28 cellular contexts compared by ENCODE assay signal in genomic region chr13:29750178-29750530, GRCh38.
"Had no signal": no experiment of that assay in that cellular context is flagged by ENCODE, and none has a peak within 500 bp of the region (broad histone marks: within the 10 kb centered on the region; RNA-seq: fewer than 3 reads in every experiment).

No MANE protein-coding gene starts in this region.

- H3K79me2 ChIP-seq: parathyroid adenoma had no signal

- H3K27ac ChIP-seq: coronary artery, dorsolateral prefrontal cortex, gastrocnemius medialis, left ventricle myocardium inferior, parathyroid adenoma, psoas muscle, sigmoid colon, tibial artery had no signal

- H3K9ac ChIP-seq: parathyroid adenoma had no signal

- DNase-seq: activated CD4-positive, alpha-beta T cell treated with anti-CD3 and anti-CD28 coated beads for 1 hour; activated CD8-positive, alpha-beta memory T cell treated with anti-CD3 and anti-CD28 coated beads, Interleukin-2, amount 10 ng/mL, durations not matched to agents 7 days and 5 days; activated CD8-positive, alpha-beta T cell treated with anti-CD3 and anti-CD28 coated beads, Interleukin-2, amount 10 ng/mL, durations not matched to agents 7 days and 5 days; activated naive CD4-positive, alpha-beta T cell; activated T-cell treated with anti-CD3 and anti-CD28 coated beads for 4 hours; dorsolateral prefrontal cortex; effector memory CD4-positive, alpha-beta T cell; erythroblast; gastrocnemius medialis; glutamatergic neuron; left ventricle myocardium inferior; naive B cell; nephron progenitor cell; sigmoid colon; small intestine; stimulated activated CD4-positive, alpha-beta T cell treated with anti-CD3 and anti-CD28 coated beads, Interleukin-4, amount 100 ng/mL, for 24 hours; stimulated activated naive CD8-positive, alpha-beta T cell treated with anti-CD3 and anti-CD28 coated beads, Interleukin-15, amount 100 ng/mL, for 72 hours; T-helper 2 cell; tibial artery had no signal

- H3K9me3 ChIP-seq: gastrocnemius medialis, left ventricle myocardium inferior, psoas muscle, sigmoid colon, tibial artery had no signal

- H2AFZ ChIP-seq: parathyroid adenoma had no signal

- H3K9me3 Mint-ChIP-seq: activated naive CD4-positive, alpha-beta T cell treated with anti-CD3 and anti-CD28 coated beads, Interleukin-2, amount 50 U/mL, for 72 hours; activated T-cell treated with anti-CD3 and anti-CD28 coated beads, Interleukin-2, amount 50 U/mL, for 72 hours; mesothelial cell of epicardium; naive B cell; nephron progenitor cell; stimulated activated effector memory CD8-positive, alpha-beta T cell treated with anti-CD3 and anti-CD28 coated beads, Interleukin-12 subunit alpha, Interleukin-12 subunit beta, amount 100 ng/mL, for 72 hours; stimulated activated naive CD8-positive, alpha-beta T cell treated with anti-CD3 and anti-CD28 coated beads, Interleukin-15, amount 100 ng/mL, for 72 hours had no signal

- H3K4me1 ChIP-seq: gastrocnemius medialis, left ventricle myocardium inferior, parathyroid adenoma, psoas muscle had no signal

- H3K36me3 Mint-ChIP-seq: activated CD8-positive, alpha-beta memory T cell treated with anti-CD3 and anti-CD28 coated beads, Interleukin-2, amount 10 ng/mL, durations not matched to agents 7 days and 5 days; activated naive CD4-positive, alpha-beta T cell treated with anti-CD3 and anti-CD28 coated beads, Interleukin-2, amount 50 U/mL, for 72 hours; mesothelial cell of epicardium; naive B cell; stimulated activated effector memory CD8-positive, alpha-beta T cell treated with anti-CD3 and anti-CD28 coated beads, Interleukin-12 subunit alpha, Interleukin-12 subunit beta, amount 100 ng/mL, for 72 hours had no signal

- H3K27me3 ChIP-seq: dorsolateral prefrontal cortex, gastrocnemius medialis, sigmoid colon, tibial artery had no signal

- ATAC-seq: activated CD8-positive, alpha-beta memory T cell treated with anti-CD3 and anti-CD28 coated beads, Interleukin-2, amount 10 ng/mL, durations not matched to agents 7 days and 5 days; activated CD8-positive, alpha-beta T cell treated with anti-CD3 and anti-CD28 coated beads, Interleukin-2, amount 10 ng/mL, durations not matched to agents 7 days and 5 days; activated naive CD4-positive, alpha-beta T cell treated with anti-CD3 and anti-CD28 coated beads, Interleukin-2, amount 50 U/mL, for 72 hours; gastrocnemius medialis; psoas muscle; stimulated activated naive CD8-positive, alpha-beta T cell treated with anti-CD3 and anti-CD28 coated beads, Interleukin-15, amount 100 ng/mL, for 72 hours had no signal

- H3K4me1 Mint-ChIP-seq: activated CD8-positive, alpha-beta memory T cell treated with anti-CD3 and anti-CD28 coated beads, Interleukin-2, amount 10 ng/mL, durations not matched to agents 7 days and 5 days had no signal

- H3K4me3 ChIP-seq: coronary artery, dorsolateral prefrontal cortex, gastrocnemius medialis, left ventricle myocardium inferior, lung, psoas muscle, sigmoid colon, tibial artery had no signal

- FAIRE-seq: islet of Langerhans, small intestine had no signal

- H3K36me3 ChIP-seq: gastrocnemius medialis, left ventricle myocardium inferior, sigmoid colon, tibial artery had no signal

- H3K4me3 Mint-ChIP-seq: activated CD8-positive, alpha-beta memory T cell treated with anti-CD3 and anti-CD28 coated beads, Interleukin-2, amount 10 ng/mL, durations not matched to agents 7 days and 5 days; activated CD8-positive, alpha-beta T cell treated with anti-CD3 and anti-CD28 coated beads, Interleukin-2, amount 10 ng/mL, durations not matched to agents 7 days and 5 days; activated T-cell treated with anti-CD3 and anti-CD28 coated beads, Interleukin-2, amount 50 U/mL, for 72 hours; mesothelial cell of epicardium; naive B cell; nephron progenitor cell; stimulated activated effector memory CD8-positive, alpha-beta T cell treated with anti-CD3 and anti-CD28 coated beads, Interleukin-12 subunit alpha, Interleukin-12 subunit beta, amount 100 ng/mL, for 72 hours; stimulated activated naive CD8-positive, alpha-beta T cell treated with anti-CD3 and anti-CD28 coated beads, Interleukin-15, amount 100 ng/mL, for 72 hours had no signal

- H3K27ac Mint-ChIP-seq: activated CD8-positive, alpha-beta memory T cell treated with anti-CD3 and anti-CD28 coated beads, Interleukin-2, amount 10 ng/mL, durations not matched to agents 7 days and 5 days; activated CD8-positive, alpha-beta T cell treated with anti-CD3 and anti-CD28 coated beads, Interleukin-2, amount 10 ng/mL, durations not matched to agents 7 days and 5 days; activated naive CD4-positive, alpha-beta T cell treated with anti-CD3 and anti-CD28 coated beads, Interleukin-2, amount 50 U/mL, for 72 hours; activated T-cell treated with anti-CD3 and anti-CD28 coated beads, Interleukin-2, amount 50 U/mL, for 72 hours; mesothelial cell of epicardium; naive B cell; nephron progenitor cell; stimulated activated effector memory CD8-positive, alpha-beta T cell treated with anti-CD3 and anti-CD28 coated beads, Interleukin-12 subunit alpha, Interleukin-12 subunit beta, amount 100 ng/mL, for 72 hours had no signal
